Comparison of ENCODE assay signal across 9 cellular contexts in genomic region chr11:123479048-123479837, GRCh38. TPM values are rescaled to one million over a fixed set of nuclear protein-coding genes. Genes with fewer than 3 reads are reported as not detected.
A peak's percentile ranks its signal among the peaks of the same experiment; 100 is the strongest.
DNase-seq lines count a peak whose midpoint lies in the region; ATAC-seq and TF ChIP-seq lines count a peak whose summit lies in the region.
"Had no signal": no experiment of that assay in that cellular context is flagged by ENCODE, and none has a peak within 500 bp of the region (broad histone marks: within the 10 kb centered on the region; RNA-seq: fewer than 3 reads in every experiment).

No MANE protein-coding gene starts in this region.

- POLR2A ChIA-PET in activated CD4-positive, alpha-beta T cell treated with anti-CD3 and anti-CD28 coated beads for 36 hours (lab: Charles Lee), result interaction anchor here (1.0 to 1.2 kb wide), 2 partner anchors 73 to 232 kb away, joined by 3 read pairs; no protein-coding TSS in a partner anchor

- DNase-seq in activated CD4-positive, alpha-beta T cell treated with anti-CD3 and anti-CD28 coated beads for 36 hours, result peak; percentile 19
- no peak for DNase-seq in activated CD4-positive, alpha-beta T cell treated with anti-CD3 and anti-CD28 coated beads for 1 hour
- DNase-seq in SIG-M5 (lab: John Stamatoyannopoulos, UW) (peak; percentile 24), ureter (ENCODE audit: low spot score) (no peak), Calu3 (no peak)
- no peak for DNase-seq in activated naive CD4-positive, alpha-beta T cell treated with anti-CD3 and anti-CD28 coated beads for 36 hours

- H3K27me3 Mint-ChIP-seq in activated CD4-positive, alpha-beta T cell treated with anti-CD3 and anti-CD28 coated beads for 36 hours, result no peaks in the 10 kb centered on the region
- no peaks in the 10 kb centered on the region for H3K27me3 Mint-ChIP-seq in stimulated activated naive CD8-positive, alpha-beta T cell treated with anti-CD3 and anti-CD28 coated beads, Interleukin-15, Interleukin-2, amounts not matched to agents 100 ng/mL and 50 ng/mL, for 24 hours
- peaks cover 57% of the 10 kb centered on the region for H3K27me3 Mint-ChIP-seq in Calu3 (ENCODE audit: unreplicated experiment)
- H3K27me3 Mint-ChIP-seq in activated naive CD4-positive, alpha-beta T cell treated with anti-CD3 and anti-CD28 coated beads for 36 hours (ENCODE audit: low read depth), result no peaks in the 10 kb centered on the region

- no peaks in the 10 kb centered on the region for H3K9me3 Mint-ChIP-seq in activated CD4-positive, alpha-beta T cell treated with anti-CD3 and anti-CD28 coated beads for 36 hours (ENCODE audit: low read depth)
- H3K9me3 Mint-ChIP-seq in stimulated activated naive CD8-positive, alpha-beta T cell treated with anti-CD3 and anti-CD28 coated beads, Interleukin-15, Interleukin-2, amounts not matched to agents 100 ng/mL and 50 ng/mL, for 24 hours, result no peaks in the 10 kb centered on the region
- H3K9me3 Mint-ChIP-seq in Calu3 (ENCODE audit: low read depth, unreplicated experiment), result no peaks in the 10 kb centered on the region
- H3K9me3 Mint-ChIP-seq in activated naive CD4-positive, alpha-beta T cell treated with anti-CD3 and anti-CD28 coated beads for 36 hours, result no peaks in the 10 kb centered on the region
- H3K9me3 Mint-ChIP-seq: neural crest cell had no signal

- intact Hi-C loops in activated CD4-positive, alpha-beta T cell treated with anti-CD3 and anti-CD28 coated beads for 36 hours (cut with DNase I, micrococcal nuclease), result loop anchor here (1.0 to 5.0 kb wide), 5 partner anchors 24 to 368 kb away; no protein-coding TSS in a partner anchor
- intact Hi-C loops in Calu3 (cut with micrococcal nuclease; ENCODE audit: unreplicated experiment), result loop anchor here (5.0 kb wide), 1 partner anchor 367 kb away; no protein-coding TSS in a partner anchor
- intact Hi-C loops in activated naive CD4-positive, alpha-beta T cell treated with anti-CD3 and anti-CD28 coated beads for 36 hours (cut with micrococcal nuclease), result loop anchor here (2.0 kb wide), 1 partner anchor 76 kb away; no protein-coding TSS in a partner anchor

- H3K27ac Mint-ChIP-seq in activated CD4-positive, alpha-beta T cell treated with anti-CD3 and anti-CD28 coated beads for 36 hours, result no peak overlapping the region
- peak overlapping the region; percentile 33 for H3K27ac Mint-ChIP-seq in stimulated activated naive CD8-positive, alpha-beta T cell treated with anti-CD3 and anti-CD28 coated beads, Interleukin-15, Interleukin-2, amounts not matched to agents 100 ng/mL and 50 ng/mL, for 24 hours
- H3K27ac Mint-ChIP-seq in Calu3 (ENCODE audit: unreplicated experiment), result no peak overlapping the region
- no peak overlapping the region for H3K27ac Mint-ChIP-seq in activated naive CD4-positive, alpha-beta T cell treated with anti-CD3 and anti-CD28 coated beads for 36 hours

- H3K4me1 Mint-ChIP-seq in activated CD4-positive, alpha-beta T cell treated with anti-CD3 and anti-CD28 coated beads for 36 hours, result peaks cover 43% of the 10 kb centered on the region
- H3K4me1 Mint-ChIP-seq in stimulated activated naive CD8-positive, alpha-beta T cell treated with anti-CD3 and anti-CD28 coated beads, Interleukin-15, Interleukin-2, amounts not matched to agents 100 ng/mL and 50 ng/mL, for 24 hours (ENCODE audit: low read depth), result peaks cover 60% of the 10 kb centered on the region
- H3K4me1 Mint-ChIP-seq in Calu3 (ENCODE audit: low read depth, unreplicated experiment), result no peaks in the 10 kb centered on the region
- peaks cover 31% of the 10 kb centered on the region for H3K4me1 Mint-ChIP-seq in activated naive CD4-positive, alpha-beta T cell treated with anti-CD3 and anti-CD28 coated beads for 36 hours (ENCODE audit: low read depth)

- no TSS peak for BruUV-seq in Calu3 (replicated peaks; lab: Mats Ljungman, UMichigan)

- TF ChIP-seq CTCF in Calu3 (IDR thresholded peaks at IDR 0.05; ENCODE audit: unreplicated experiment), result no peak

- peaks cover 19% of the 10 kb centered on the region for H3K36me3 Mint-ChIP-seq in activated CD4-positive, alpha-beta T cell treated with anti-CD3 and anti-CD28 coated beads for 36 hours (ENCODE audit: low read depth)
- H3K36me3 Mint-ChIP-seq in stimulated activated naive CD8-positive, alpha-beta T cell treated with anti-CD3 and anti-CD28 coated beads, Interleukin-15, Interleukin-2, amounts not matched to agents 100 ng/mL and 50 ng/mL, for 24 hours (ENCODE audit: low read depth), result peaks cover 22% of the 10 kb centered on the region
- no peaks in the 10 kb centered on the region for H3K36me3 Mint-ChIP-seq in Calu3 (ENCODE audit: insufficient read depth, unreplicated experiment)
- H3K36me3 Mint-ChIP-seq in activated naive CD4-positive, alpha-beta T cell treated with anti-CD3 and anti-CD28 coated beads for 36 hours (ENCODE audit: low read depth), result peaks cover 26% of the 10 kb centered on the region

- CTCF ChIA-PET in activated CD4-positive, alpha-beta T cell treated with anti-CD3 and anti-CD28 coated beads for 36 hours (lab: Charles Lee), result interaction anchor here (0.5 to 3.2 kb wide), 35 partner anchors 9 to 396 kb away, joined by 3 to 83 read pairs (median 4); no protein-coding TSS in a partner anchor
- CTCF ChIA-PET in Calu3 (lab: Charles Lee), result interaction anchor here (0.6 to 1.5 kb wide), 4 partner anchors 10 to 218 kb away, joined by 3 to 36 read pairs (median 5); no protein-coding TSS in a partner anchor
- CTCF ChIA-PET in activated naive CD4-positive, alpha-beta T cell treated with anti-CD3 and anti-CD28 coated beads for 36 hours (lab: Charles Lee), result interaction anchor here (0.6 to 7.8 kb wide), 28 partner anchors 25 to 376 kb away, joined by 3 to 129 read pairs (median 4); no protein-coding TSS in a partner anchor

- H3K4me3 Mint-ChIP-seq in activated CD4-positive, alpha-beta T cell treated with anti-CD3 and anti-CD28 coated beads for 36 hours, result no peak overlapping the region
- H3K4me3 Mint-ChIP-seq in stimulated activated naive CD8-positive, alpha-beta T cell treated with anti-CD3 and anti-CD28 coated beads, Interleukin-15, Interleukin-2, amounts not matched to agents 100 ng/mL and 50 ng/mL, for 24 hours, result no peak overlapping the region
- H3K4me3 Mint-ChIP-seq in Calu3 (ENCODE audit: low read depth, unreplicated experiment), result no peak overlapping the region
- H3K4me3 Mint-ChIP-seq in activated naive CD4-positive, alpha-beta T cell treated with anti-CD3 and anti-CD28 coated beads for 36 hours, result no peak overlapping the region
- H3K4me3 Mint-ChIP-seq: neural crest cell had no signal

- peak; percentile 15 for ATAC-seq in activated CD4-positive, alpha-beta T cell treated with anti-CD3 and anti-CD28 coated beads for 36 hours
- ATAC-seq in HG02943 (IDR thresholded peaks at IDR 0.05; ENCODE audit: low read depth, unreplicated experiment), result peak; percentile 70

RNA-seq across cellular contexts. Expression of gene GRAMD1B, which starts 49.2 kb away (rescaled TPM):
- total RNA-seq in activated CD4-positive, alpha-beta T cell treated with anti-CD3 and anti-CD28 coated beads for 36 hours, result 10 to 100 TPM; 38.6 to 45.7 TPM
- 3.5 TPM for total RNA-seq in ureter
- total RNA-seq in Calu3 (2022), result 5.9 and 8.2 TPM in 2 replicates
- 10 to 100 TPM; 43.7 to 47.2 TPM for total RNA-seq in activated naive CD4-positive, alpha-beta T cell treated with anti-CD3 and anti-CD28 coated beads for 36 hours

Comparison
In these comparisons a context has a peak if more than half of its experiments do, and no peak if none do; other contexts are left out.
1. DNase-seq: peak in activated CD4-positive, alpha-beta T cell treated with anti-CD3 and anti-CD28 coated beads for 36 hours (single experiment) and SIG-M5 (single experiment); none in activated CD4-positive, alpha-beta T cell treated with anti-CD3 and anti-CD28 coated beads for 1 hour (single experiment), ureter (single experiment), Calu3 (single experiment) and activated naive CD4-positive, alpha-beta T cell treated with anti-CD3 and anti-CD28 coated beads for 36 hours (single experiment).